Comparison of ENCODE assay signal across 1 cellular context in the genomic region with DNA sequence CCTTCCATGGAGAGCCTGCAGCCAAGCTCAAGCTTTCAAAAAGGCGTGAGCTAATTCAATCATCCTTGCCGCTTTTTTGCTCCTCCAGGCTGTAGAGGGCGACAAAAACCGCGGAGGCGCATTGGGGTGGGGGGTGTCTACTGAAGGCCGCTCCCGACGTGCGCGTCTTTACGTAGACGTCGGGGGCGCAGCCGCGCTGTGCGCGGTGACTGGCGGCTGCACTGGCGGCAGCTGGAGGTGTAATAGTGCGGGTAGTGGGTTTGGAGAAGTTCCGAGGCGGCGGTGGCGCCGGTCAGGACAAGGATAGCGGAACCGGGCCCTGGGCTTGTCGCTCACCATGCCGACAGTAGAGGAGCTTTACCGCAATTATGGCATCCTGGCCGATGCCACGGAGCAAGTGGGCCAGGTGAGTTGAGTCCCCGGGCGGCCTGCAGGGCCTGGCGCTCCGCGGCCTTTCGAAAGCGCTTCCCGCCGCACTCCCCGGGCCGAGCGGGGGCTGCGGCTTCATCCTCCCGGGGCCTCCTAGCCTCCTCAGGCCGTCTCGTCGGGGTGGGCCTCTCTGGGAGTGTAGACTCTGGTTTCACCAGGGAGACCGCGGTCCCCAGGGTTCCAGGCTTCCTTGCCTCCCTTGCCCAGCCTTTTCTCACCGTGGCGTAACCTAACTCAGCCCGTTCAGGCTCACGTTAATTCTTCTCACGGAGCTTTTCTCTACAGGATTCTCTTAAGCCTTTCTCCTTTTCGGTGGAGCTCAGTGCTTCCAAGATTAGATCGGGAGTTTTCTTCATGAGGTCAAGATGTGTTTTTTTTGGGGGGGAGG.
TF ChIP-seq lines count a peak whose summit lies in the region.

A gene (plus strand): TSS at position 206 of the 817 bp plus-strand sequence. CDS start 132 bp downstream, at position 338.

TF ChIP-seq in HepG2, 621 proteins besides CTCF, POLR2A, EP300 and RAD21 (continued from another document and continues in another):
- TF ChIP-seq XRCC5 (optimal IDR thresholded peaks at IDR 0.05; ENCODE audit: low read length): peak; percentile 95
- no peak for TF ChIP-seq FOXP1 (IDR thresholded peaks at IDR 0.05)
- TF ChIP-seq FOXP1 (CRISPR knock-in tag; IDR thresholded peaks at IDR 0.05): no peak
- no peak for TF ChIP-seq FIP1L1 (IDR thresholded peaks at IDR 0.05; ENCODE audit: borderline replicate concordance, insufficient read depth, low read depth, low read length)
- TF ChIP-seq TCF12 (IDR thresholded peaks at IDR 0.05): no peak
- TF ChIP-seq TCF12 (CRISPR knock-in tag; IDR thresholded peaks at IDR 0.05): no peak
- TF ChIP-seq, protein P1, sequence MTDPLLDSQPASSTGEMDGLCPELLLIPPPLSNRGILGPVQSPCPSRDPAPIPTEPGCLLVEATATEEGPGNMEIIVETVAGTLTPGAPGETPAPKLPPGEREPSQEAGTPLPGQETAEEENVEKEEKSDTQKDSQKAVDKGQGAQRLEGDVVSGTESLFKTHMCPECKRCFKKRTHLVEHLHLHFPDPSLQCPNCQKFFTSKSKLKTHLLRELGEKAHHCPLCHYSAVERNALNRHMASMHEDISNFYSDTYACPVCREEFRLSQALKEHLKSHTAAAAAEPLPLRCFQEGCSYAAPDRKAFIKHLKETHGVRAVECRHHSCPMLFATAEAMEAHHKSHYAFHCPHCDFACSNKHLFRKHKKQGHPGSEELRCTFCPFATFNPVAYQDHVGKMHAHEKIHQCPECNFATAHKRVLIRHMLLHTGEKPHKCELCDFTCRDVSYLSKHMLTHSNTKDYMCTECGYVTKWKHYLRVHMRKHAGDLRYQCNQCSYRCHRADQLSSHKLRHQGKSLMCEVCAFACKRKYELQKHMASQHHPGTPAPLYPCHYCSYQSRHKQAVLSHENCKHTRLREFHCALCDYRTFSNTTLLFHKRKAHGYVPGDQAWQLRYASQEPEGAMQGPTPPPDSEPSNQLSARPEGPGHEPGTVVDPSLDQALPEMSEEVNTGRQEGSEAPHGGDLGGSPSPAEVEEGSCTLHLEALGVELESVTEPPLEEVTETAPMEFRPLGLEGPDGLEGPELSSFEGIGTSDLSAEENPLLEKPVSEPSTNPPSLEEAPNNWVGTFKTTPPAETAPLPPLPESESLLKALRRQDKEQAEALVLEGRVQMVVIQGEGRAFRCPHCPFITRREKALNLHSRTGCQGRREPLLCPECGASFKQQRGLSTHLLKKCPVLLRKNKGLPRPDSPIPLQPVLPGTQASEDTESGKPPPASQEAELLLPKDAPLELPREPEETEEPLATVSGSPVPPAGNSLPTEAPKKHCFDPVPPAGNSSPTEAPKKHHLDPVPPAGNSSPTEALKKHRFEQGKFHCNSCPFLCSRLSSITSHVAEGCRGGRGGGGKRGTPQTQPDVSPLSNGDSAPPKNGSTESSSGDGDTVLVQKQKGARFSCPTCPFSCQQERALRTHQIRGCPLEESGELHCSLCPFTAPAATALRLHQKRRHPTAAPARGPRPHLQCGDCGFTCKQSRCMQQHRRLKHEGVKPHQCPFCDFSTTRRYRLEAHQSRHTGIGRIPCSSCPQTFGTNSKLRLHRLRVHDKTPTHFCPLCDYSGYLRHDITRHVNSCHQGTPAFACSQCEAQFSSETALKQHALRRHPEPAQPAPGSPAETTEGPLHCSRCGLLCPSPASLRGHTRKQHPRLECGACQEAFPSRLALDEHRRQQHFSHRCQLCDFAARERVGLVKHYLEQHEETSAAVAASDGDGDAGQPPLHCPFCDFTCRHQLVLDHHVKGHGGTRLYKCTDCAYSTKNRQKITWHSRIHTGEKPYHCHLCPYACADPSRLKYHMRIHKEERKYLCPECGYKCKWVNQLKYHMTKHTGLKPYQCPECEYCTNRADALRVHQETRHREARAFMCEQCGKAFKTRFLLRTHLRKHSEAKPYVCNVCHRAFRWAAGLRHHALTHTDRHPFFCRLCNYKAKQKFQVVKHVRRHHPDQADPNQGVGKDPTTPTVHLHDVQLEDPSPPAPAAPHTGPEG (CRISPR knock-in tag; IDR thresholded peaks at IDR 0.05): peak; percentile 60; the same call in 1 of the 2 replicates
- TF ChIP-seq YY1 (IDR thresholded peaks at IDR 0.05; ENCODE audit: insufficient read depth, insufficient replicate concordance, low read depth, low read length): peak; percentile 76
- peak; percentile 70; the same call in 1 of the 2 replicates for TF ChIP-seq SMAD3 (CRISPR knock-in tag; IDR thresholded peaks at IDR 0.05)
- no peak for TF ChIP-seq ZNF841 (CRISPR knock-in tag; IDR thresholded peaks at IDR 0.05; ENCODE audit: borderline replicate concordance)
- no peak for TF ChIP-seq ZNF878 (CRISPR knock-in tag; IDR thresholded peaks at IDR 0.05)
- no peak for TF ChIP-seq ZNF354B (CRISPR knock-in tag; IDR thresholded peaks at IDR 0.05)
- TF ChIP-seq ZNF501 (CRISPR knock-in tag; IDR thresholded peaks at IDR 0.05): peak; percentile 89
- TF ChIP-seq ZNF530 (CRISPR knock-in tag; IDR thresholded peaks at IDR 0.05; ENCODE audit: low read depth): no peak
- TF ChIP-seq ZNF550 (CRISPR knock-in tag; IDR thresholded peaks at IDR 0.05; ENCODE audit: borderline replicate concordance): no peak
- no peak for TF ChIP-seq ZNF17 (CRISPR knock-in tag; IDR thresholded peaks at IDR 0.05)
- TF ChIP-seq ZFP37 (CRISPR knock-in tag; IDR thresholded peaks at IDR 0.05; ENCODE audit: borderline replicate concordance): no peak
- TF ChIP-seq, protein P2, sequence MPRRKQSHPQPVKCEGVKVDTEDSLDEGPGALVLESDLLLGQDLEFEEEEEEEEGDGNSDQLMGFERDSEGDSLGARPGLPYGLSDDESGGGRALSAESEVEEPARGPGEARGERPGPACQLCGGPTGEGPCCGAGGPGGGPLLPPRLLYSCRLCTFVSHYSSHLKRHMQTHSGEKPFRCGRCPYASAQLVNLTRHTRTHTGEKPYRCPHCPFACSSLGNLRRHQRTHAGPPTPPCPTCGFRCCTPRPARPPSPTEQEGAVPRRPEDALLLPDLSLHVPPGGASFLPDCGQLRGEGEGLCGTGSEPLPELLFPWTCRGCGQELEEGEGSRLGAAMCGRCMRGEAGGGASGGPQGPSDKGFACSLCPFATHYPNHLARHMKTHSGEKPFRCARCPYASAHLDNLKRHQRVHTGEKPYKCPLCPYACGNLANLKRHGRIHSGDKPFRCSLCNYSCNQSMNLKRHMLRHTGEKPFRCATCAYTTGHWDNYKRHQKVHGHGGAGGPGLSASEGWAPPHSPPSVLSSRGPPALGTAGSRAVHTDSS (CRISPR knock-in tag; conservative IDR thresholded peaks at IDR 0.05): no peak
- no peak for TF ChIP-seq SP1 (IDR thresholded peaks at IDR 0.05)
- TF ChIP-seq SP1 (CRISPR knock-in tag; IDR thresholded peaks at IDR 0.05): peak; percentile 60
- no peak for TF ChIP-seq ZNF337 (CRISPR knock-in tag; IDR thresholded peaks at IDR 0.05; ENCODE audit: borderline replicate concordance, low read depth)
- peak; percentile 74 for TF ChIP-seq HOXD1 (CRISPR knock-in tag; IDR thresholded peaks at IDR 0.05)
- no peak for TF ChIP-seq FOSL1 (CRISPR knock-in tag; IDR thresholded peaks at IDR 0.05; ENCODE audit: borderline replicate concordance)
- TF ChIP-seq, protein P3, sequence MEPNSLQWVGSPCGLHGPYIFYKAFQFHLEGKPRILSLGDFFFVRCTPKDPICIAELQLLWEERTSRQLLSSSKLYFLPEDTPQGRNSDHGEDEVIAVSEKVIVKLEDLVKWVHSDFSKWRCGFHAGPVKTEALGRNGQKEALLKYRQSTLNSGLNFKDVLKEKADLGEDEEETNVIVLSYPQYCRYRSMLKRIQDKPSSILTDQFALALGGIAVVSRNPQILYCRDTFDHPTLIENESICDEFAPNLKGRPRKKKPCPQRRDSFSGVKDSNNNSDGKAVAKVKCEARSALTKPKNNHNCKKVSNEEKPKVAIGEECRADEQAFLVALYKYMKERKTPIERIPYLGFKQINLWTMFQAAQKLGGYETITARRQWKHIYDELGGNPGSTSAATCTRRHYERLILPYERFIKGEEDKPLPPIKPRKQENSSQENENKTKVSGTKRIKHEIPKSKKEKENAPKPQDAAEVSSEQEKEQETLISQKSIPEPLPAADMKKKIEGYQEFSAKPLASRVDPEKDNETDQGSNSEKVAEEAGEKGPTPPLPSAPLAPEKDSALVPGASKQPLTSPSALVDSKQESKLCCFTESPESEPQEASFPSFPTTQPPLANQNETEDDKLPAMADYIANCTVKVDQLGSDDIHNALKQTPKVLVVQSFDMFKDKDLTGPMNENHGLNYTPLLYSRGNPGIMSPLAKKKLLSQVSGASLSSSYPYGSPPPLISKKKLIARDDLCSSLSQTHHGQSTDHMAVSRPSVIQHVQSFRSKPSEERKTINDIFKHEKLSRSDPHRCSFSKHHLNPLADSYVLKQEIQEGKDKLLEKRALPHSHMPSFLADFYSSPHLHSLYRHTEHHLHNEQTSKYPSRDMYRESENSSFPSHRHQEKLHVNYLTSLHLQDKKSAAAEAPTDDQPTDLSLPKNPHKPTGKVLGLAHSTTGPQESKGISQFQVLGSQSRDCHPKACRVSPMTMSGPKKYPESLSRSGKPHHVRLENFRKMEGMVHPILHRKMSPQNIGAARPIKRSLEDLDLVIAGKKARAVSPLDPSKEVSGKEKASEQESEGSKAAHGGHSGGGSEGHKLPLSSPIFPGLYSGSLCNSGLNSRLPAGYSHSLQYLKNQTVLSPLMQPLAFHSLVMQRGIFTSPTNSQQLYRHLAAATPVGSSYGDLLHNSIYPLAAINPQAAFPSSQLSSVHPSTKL (CRISPR knock-in tag; IDR thresholded peaks at IDR 0.05): peak; percentile 77
- peak; percentile 64; the same call in 1 of the 2 replicates for TF ChIP-seq PCBP1 (IDR thresholded peaks at IDR 0.05; ENCODE audit: borderline replicate concordance, low read depth, low read length)
- TF ChIP-seq TAF1 (CRISPR knock-in tag; IDR thresholded peaks at IDR 0.05): peak; percentile 97
- TF ChIP-seq, protein P4, sequence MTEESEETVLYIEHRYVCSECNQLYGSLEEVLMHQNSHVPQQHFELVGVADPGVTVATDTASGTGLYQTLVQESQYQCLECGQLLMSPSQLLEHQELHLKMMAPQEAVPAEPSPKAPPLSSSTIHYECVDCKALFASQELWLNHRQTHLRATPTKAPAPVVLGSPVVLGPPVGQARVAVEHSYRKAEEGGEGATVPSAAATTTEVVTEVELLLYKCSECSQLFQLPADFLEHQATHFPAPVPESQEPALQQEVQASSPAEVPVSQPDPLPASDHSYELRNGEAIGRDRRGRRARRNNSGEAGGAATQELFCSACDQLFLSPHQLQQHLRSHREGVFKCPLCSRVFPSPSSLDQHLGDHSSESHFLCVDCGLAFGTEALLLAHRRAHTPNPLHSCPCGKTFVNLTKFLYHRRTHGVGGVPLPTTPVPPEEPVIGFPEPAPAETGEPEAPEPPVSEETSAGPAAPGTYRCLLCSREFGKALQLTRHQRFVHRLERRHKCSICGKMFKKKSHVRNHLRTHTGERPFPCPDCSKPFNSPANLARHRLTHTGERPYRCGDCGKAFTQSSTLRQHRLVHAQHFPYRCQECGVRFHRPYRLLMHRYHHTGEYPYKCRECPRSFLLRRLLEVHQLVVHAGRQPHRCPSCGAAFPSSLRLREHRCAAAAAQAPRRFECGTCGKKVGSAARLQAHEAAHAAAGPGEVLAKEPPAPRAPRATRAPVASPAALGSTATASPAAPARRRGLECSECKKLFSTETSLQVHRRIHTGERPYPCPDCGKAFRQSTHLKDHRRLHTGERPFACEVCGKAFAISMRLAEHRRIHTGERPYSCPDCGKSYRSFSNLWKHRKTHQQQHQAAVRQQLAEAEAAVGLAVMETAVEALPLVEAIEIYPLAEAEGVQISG (CRISPR knock-in tag; IDR thresholded peaks at IDR 0.05): peak; percentile 99
- TF ChIP-seq, protein P5, sequence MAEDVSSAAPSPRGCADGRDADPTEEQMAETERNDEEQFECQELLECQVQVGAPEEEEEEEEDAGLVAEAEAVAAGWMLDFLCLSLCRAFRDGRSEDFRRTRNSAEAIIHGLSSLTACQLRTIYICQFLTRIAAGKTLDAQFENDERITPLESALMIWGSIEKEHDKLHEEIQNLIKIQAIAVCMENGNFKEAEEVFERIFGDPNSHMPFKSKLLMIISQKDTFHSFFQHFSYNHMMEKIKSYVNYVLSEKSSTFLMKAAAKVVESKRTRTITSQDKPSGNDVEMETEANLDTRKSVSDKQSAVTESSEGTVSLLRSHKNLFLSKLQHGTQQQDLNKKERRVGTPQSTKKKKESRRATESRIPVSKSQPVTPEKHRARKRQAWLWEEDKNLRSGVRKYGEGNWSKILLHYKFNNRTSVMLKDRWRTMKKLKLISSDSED (CRISPR knock-in tag; IDR thresholded peaks at IDR 0.05): no peak
- no peak for TF ChIP-seq ZNF317 (CRISPR knock-in tag; IDR thresholded peaks at IDR 0.05)
- TF ChIP-seq, protein P6, sequence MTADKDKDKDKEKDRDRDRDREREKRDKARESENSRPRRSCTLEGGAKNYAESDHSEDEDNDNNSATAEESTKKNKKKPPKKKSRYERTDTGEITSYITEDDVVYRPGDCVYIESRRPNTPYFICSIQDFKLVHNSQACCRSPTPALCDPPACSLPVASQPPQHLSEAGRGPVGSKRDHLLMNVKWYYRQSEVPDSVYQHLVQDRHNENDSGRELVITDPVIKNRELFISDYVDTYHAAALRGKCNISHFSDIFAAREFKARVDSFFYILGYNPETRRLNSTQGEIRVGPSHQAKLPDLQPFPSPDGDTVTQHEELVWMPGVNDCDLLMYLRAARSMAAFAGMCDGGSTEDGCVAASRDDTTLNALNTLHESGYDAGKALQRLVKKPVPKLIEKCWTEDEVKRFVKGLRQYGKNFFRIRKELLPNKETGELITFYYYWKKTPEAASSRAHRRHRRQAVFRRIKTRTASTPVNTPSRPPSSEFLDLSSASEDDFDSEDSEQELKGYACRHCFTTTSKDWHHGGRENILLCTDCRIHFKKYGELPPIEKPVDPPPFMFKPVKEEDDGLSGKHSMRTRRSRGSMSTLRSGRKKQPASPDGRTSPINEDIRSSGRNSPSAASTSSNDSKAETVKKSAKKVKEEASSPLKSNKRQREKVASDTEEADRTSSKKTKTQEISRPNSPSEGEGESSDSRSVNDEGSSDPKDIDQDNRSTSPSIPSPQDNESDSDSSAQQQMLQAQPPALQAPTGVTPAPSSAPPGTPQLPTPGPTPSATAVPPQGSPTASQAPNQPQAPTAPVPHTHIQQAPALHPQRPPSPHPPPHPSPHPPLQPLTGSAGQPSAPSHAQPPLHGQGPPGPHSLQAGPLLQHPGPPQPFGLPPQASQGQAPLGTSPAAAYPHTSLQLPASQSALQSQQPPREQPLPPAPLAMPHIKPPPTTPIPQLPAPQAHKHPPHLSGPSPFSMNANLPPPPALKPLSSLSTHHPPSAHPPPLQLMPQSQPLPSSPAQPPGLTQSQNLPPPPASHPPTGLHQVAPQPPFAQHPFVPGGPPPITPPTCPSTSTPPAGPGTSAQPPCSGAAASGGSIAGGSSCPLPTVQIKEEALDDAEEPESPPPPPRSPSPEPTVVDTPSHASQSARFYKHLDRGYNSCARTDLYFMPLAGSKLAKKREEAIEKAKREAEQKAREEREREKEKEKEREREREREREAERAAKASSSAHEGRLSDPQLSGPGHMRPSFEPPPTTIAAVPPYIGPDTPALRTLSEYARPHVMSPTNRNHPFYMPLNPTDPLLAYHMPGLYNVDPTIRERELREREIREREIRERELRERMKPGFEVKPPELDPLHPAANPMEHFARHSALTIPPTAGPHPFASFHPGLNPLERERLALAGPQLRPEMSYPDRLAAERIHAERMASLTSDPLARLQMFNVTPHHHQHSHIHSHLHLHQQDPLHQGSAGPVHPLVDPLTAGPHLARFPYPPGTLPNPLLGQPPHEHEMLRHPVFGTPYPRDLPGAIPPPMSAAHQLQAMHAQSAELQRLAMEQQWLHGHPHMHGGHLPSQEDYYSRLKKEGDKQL (CRISPR knock-in tag; IDR thresholded peaks at IDR 0.05; ENCODE audit: low read depth): no peak
